8 cellular contexts compared by ENCODE assay signal in the genomic region with DNA sequence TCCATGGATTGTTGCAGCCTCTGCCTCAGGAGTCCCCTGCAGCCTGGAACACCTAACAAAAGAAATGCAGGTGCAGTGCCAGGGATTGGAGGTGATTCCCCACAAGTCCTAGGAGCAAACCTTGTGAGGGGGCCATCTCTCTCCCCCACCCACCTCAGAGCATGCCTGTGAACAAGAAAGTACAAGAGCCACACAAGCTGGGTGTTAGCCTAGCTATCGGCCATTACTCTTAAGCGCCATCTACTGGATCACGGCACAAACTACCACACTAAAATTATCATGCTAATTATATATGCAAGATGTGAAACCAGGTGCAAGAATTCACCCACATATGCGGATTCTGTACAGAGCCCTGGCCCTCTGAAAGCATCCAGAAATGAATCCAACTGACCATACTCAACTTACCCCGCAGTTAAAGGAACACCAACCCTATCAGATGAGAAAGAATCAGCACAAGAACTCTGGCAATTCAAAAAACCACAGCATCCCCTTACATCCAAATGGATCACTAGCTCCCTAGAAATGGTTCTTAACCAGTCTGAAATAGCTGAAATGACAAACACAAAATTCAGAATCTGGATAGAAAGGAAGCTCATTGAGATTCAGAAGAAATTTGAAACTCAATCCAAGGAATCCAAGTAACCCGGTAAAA. TPM values are rescaled to one million over a fixed set of nuclear protein-coding genes. Genes with fewer than 3 reads are reported as not detected.
DNase-seq lines count a peak whose midpoint lies in the region; ATAC-seq and TF ChIP-seq lines count a peak whose summit lies in the region.

No MANE protein-coding gene starts in this region.

- H3K4me2 ChIP-seq in mesenchymal stem cell (ENCODE audit: low read length, poor library complexity, severe bottlenecking): no peak overlapping the region

- TF ChIP-seq CTCF in 22Rv1 (IDR thresholded peaks at IDR 0.05): peak; percentile 97
- TF ChIP-seq CTCF in GM12864 (IDR thresholded peaks at IDR 0.05; ENCODE audit: low read depth, low read length, missing control alignments): peak; percentile 87

- no peaks in the 10 kb centered on the region for H3K36me3 ChIP-seq in effector memory CD4-positive, alpha-beta T cell (ENCODE audit: control insufficient read depth, insufficient read depth, low read length)
- H3K36me3 ChIP-seq in mesenchymal stem cell (ENCODE audit: control insufficient read depth in 1 of 2, insufficient read depth in 2 of 2, low read depth in 1 of 2, low read length in 2 of 2): no peaks in the 10 kb centered on the region

- no peak overlapping the region for H3K4ac ChIP-seq in mesenchymal stem cell (ENCODE audit: low read depth in 1 of 2, low read length in 2 of 2)

- H4K8ac ChIP-seq in mesenchymal stem cell (ENCODE audit: low read length): peak overlapping the region; percentile 64

- H3K9me3 Mint-ChIP-seq in activated CD4-positive, alpha-beta T cell treated with anti-CD3 and anti-CD28 coated beads, Interleukin-2, amount 10 ng/mL, durations not matched to agents 24 days and 14 days: no peaks in the 10 kb centered on the region
- H3K9me3 Mint-ChIP-seq in stimulated activated naive CD8-positive, alpha-beta T cell treated with anti-CD3 and anti-CD28 coated beads, Interleukin-15, amount 100 ng/mL, for 72 hours: no peaks in the 10 kb centered on the region

- no peak overlapping the region for H2BK15ac ChIP-seq in mesenchymal stem cell (ENCODE audit: low read depth, poor library complexity, severe bottlenecking)

- H3K27ac Mint-ChIP-seq in activated CD4-positive, alpha-beta T cell treated with anti-CD3 and anti-CD28 coated beads, Interleukin-2, amount 10 ng/mL, durations not matched to agents 24 days and 14 days: no peak overlapping the region
- no peak overlapping the region for H3K27ac Mint-ChIP-seq in stimulated activated naive CD8-positive, alpha-beta T cell treated with anti-CD3 and anti-CD28 coated beads, Interleukin-15, amount 100 ng/mL, for 72 hours

- H3K23ac ChIP-seq in mesenchymal stem cell (ENCODE audit: low read length in 2 of 2): no peak overlapping the region

- peak; percentile 65 for ATAC-seq in HG02981 (IDR thresholded peaks at IDR 0.05; ENCODE audit: unreplicated experiment)
- peak; percentile 86 for ATAC-seq in stimulated activated naive CD8-positive, alpha-beta T cell treated with anti-CD3 and anti-CD28 coated beads, Interleukin-15, amount 100 ng/mL, for 72 hours

- H3K4me3 ChIP-seq in GM12864 (ENCODE audit: low read depth, low read length) (no peak overlapping the region), mesenchymal stem cell (ENCODE audit: insufficient read depth in 1 of 2, low read depth in 1 of 2, low read length in 2 of 2) (no peak overlapping the region)
- no peak overlapping the region for H3K4me3 ChIP-seq in effector memory CD4-positive, alpha-beta T cell (ENCODE audit: insufficient read depth, low read depth, low read length, poor library complexity, severe bottlenecking)

- WGBS in mesenchymal stem cell: 0% methylated on average over 5 of the region's 6 CpGs

- intact Hi-C loops in activated CD4-positive, alpha-beta T cell treated with anti-CD3 and anti-CD28 coated beads, Interleukin-2, amount 10 ng/mL, durations not matched to agents 24 days and 14 days (cut with micrococcal nuclease): loop anchor here (2.0 kb wide), 1 partner anchor 40 kb away; no protein-coding TSS in a partner anchor

- H3K4me1 Mint-ChIP-seq in activated CD4-positive, alpha-beta T cell treated with anti-CD3 and anti-CD28 coated beads, Interleukin-2, amount 10 ng/mL, durations not matched to agents 24 days and 14 days: peaks cover 5% of the 10 kb centered on the region
- H3K4me1 Mint-ChIP-seq in stimulated activated naive CD8-positive, alpha-beta T cell treated with anti-CD3 and anti-CD28 coated beads, Interleukin-15, amount 100 ng/mL, for 72 hours: peaks cover 17% of the 10 kb centered on the region

- no peak overlapping the region for H2BK12ac ChIP-seq in mesenchymal stem cell (ENCODE audit: low read length in 2 of 2)

- no peak overlapping the region for H2BK5ac ChIP-seq in mesenchymal stem cell (ENCODE audit: low read depth, low read length, poor library complexity, severe bottlenecking)

- H2AFZ ChIP-seq in mesenchymal stem cell (ENCODE audit: low read depth, low read length): peak overlapping the region; percentile 51

- H3K9ac ChIP-seq in mesenchymal stem cell (ENCODE audit: low read length): no peak overlapping the region

- H3K27me3 ChIP-seq in effector memory CD4-positive, alpha-beta T cell (replicated peaks; ENCODE audit: control insufficient read depth, insufficient read depth, low read length, poor library complexity, severe bottlenecking): no peaks in the 10 kb centered on the region
- no peaks in the 10 kb centered on the region for H3K27me3 ChIP-seq in mesenchymal stem cell (ENCODE audit: control insufficient read depth in 1 of 2, insufficient read depth in 1 of 2, low read length in 2 of 2)

- H3K14ac ChIP-seq in mesenchymal stem cell (ENCODE audit: low read length in 2 of 2): no peak overlapping the region

- H2BK120ac ChIP-seq in mesenchymal stem cell (ENCODE audit: low read depth, low read length): no peak overlapping the region

- H3K9me3 ChIP-seq in effector memory CD4-positive, alpha-beta T cell (ENCODE audit: control insufficient read depth, low read length): no peaks in the 10 kb centered on the region
- H3K9me3 ChIP-seq in mesenchymal stem cell (ENCODE audit: control insufficient read depth, low read length): no peaks in the 10 kb centered on the region

- no peak overlapping the region for H3K18ac ChIP-seq in mesenchymal stem cell (ENCODE audit: low read depth in 1 of 2, low read length in 2 of 2)

- H3K79me1 ChIP-seq in mesenchymal stem cell (replicated peaks; ENCODE audit: low read length, poor library complexity, severe bottlenecking): no peaks in the 10 kb centered on the region

- no peak overlapping the region for H4K91ac ChIP-seq in mesenchymal stem cell (ENCODE audit: low read length)

- no peak overlapping the region for H2AK5ac ChIP-seq in mesenchymal stem cell (ENCODE audit: low read length, severe bottlenecking)

- H3K36me3 Mint-ChIP-seq in activated CD4-positive, alpha-beta T cell treated with anti-CD3 and anti-CD28 coated beads, Interleukin-2, amount 10 ng/mL, durations not matched to agents 24 days and 14 days (ENCODE audit: low read depth): no peaks in the 10 kb centered on the region

- H3K27me3 Mint-ChIP-seq in activated CD4-positive, alpha-beta T cell treated with anti-CD3 and anti-CD28 coated beads, Interleukin-2, amount 10 ng/mL, durations not matched to agents 24 days and 14 days: peaks cover 33% of the 10 kb centered on the region
- H3K27me3 Mint-ChIP-seq in stimulated activated naive CD8-positive, alpha-beta T cell treated with anti-CD3 and anti-CD28 coated beads, Interleukin-15, amount 100 ng/mL, for 72 hours: no peaks in the 10 kb centered on the region

- DNase-seq in GM12864 (ENCODE audit: low read depth): peak; percentile 38
- DNase-seq in NCI-H345 (lab: John Stamatoyannopoulos, UW): peak; percentile 73
- peak; percentile 86 for DNase-seq in activated CD4-positive, alpha-beta T cell treated with anti-CD3 and anti-CD28 coated beads, Interleukin-2, amount 10 ng/mL, durations not matched to agents 24 days and 14 days
- peak; percentile 2 to 30 (median 12) for DNase-seq in effector memory CD4-positive, alpha-beta T cell
- peak; percentile 63 for DNase-seq in mesenchymal stem cell
- peak; percentile 51 to 52 for DNase-seq in stimulated activated naive CD8-positive, alpha-beta T cell treated with anti-CD3 and anti-CD28 coated beads, Interleukin-15, amount 100 ng/mL, for 72 hours

- no peak overlapping the region for H3K4me3 Mint-ChIP-seq in activated CD4-positive, alpha-beta T cell treated with anti-CD3 and anti-CD28 coated beads, Interleukin-2, amount 10 ng/mL, durations not matched to agents 24 days and 14 days
- H3K4me3 Mint-ChIP-seq in stimulated activated naive CD8-positive, alpha-beta T cell treated with anti-CD3 and anti-CD28 coated beads, Interleukin-15, amount 100 ng/mL, for 72 hours: no peak overlapping the region

- H3K4me1 ChIP-seq in effector memory CD4-positive, alpha-beta T cell (ENCODE audit: control insufficient read depth, insufficient read depth, low read length, poor library complexity, severe bottlenecking): no peaks in the 10 kb centered on the region
- H3K4me1 ChIP-seq in mesenchymal stem cell (ENCODE audit: control insufficient read depth, insufficient read depth, low read depth, low read length): no peaks in the 10 kb centered on the region

- no peak overlapping the region; the same call in 1 of the 2 replicates for H3K27ac ChIP-seq in 22Rv1
- no peak overlapping the region for H3K27ac ChIP-seq in effector memory CD4-positive, alpha-beta T cell (ENCODE audit: insufficient read depth, low read length, poor library complexity, severe bottlenecking)
- H3K27ac ChIP-seq in mesenchymal stem cell (ENCODE audit: low read length, poor library complexity, severe bottlenecking): no peak overlapping the region

RNA-seq across cellular contexts. Expression of a gene that starts 16.5 kb away (rescaled TPM):
- total RNA-seq in activated CD4-positive, alpha-beta T cell treated with anti-CD3 and anti-CD28 coated beads, Interleukin-2, amount 10 ng/mL, durations not matched to agents 24 days and 14 days: not detected in 2 replicates
- polyA plus RNA-seq in mesenchymal stem cell (2013, experiment 1 of 2): not detected
- polyA plus RNA-seq in mesenchymal stem cell (2013, experiment 2 of 2): not detected

RNA-seq across cellular contexts. Expression of a gene that starts 38.1 kb away (rescaled TPM):
- 41.6 and 41.9 TPM in 2 replicates for total RNA-seq in activated CD4-positive, alpha-beta T cell treated with anti-CD3 and anti-CD28 coated beads, Interleukin-2, amount 10 ng/mL, durations not matched to agents 24 days and 14 days
- polyA plus RNA-seq in mesenchymal stem cell (2013, experiment 1 of 2): 69.2 TPM
- polyA plus RNA-seq in mesenchymal stem cell (2013, experiment 2 of 2): 69.5 TPM

Comparison
In these comparisons a context has a peak if more than half of its experiments do, and no peak if none do; other contexts are left out.
1. DNase-seq: peak in every context shown above with its lines; median percentile 86 in activated CD4-positive, alpha-beta T cell treated with anti-CD3 and anti-CD28 coated beads, Interleukin-2, amount 10 ng/mL, durations not matched to agents 24 days and 14 days; 73 in NCI-H345; 63 in mesenchymal stem cell; 52 in stimulated activated naive CD8-positive, alpha-beta T cell treated with anti-CD3 and anti-CD28 coated beads, Interleukin-15, amount 100 ng/mL, for 72 hours; 38 in GM12864; 12 in effector memory CD4-positive, alpha-beta T cell.